In the genomic region with DNA sequence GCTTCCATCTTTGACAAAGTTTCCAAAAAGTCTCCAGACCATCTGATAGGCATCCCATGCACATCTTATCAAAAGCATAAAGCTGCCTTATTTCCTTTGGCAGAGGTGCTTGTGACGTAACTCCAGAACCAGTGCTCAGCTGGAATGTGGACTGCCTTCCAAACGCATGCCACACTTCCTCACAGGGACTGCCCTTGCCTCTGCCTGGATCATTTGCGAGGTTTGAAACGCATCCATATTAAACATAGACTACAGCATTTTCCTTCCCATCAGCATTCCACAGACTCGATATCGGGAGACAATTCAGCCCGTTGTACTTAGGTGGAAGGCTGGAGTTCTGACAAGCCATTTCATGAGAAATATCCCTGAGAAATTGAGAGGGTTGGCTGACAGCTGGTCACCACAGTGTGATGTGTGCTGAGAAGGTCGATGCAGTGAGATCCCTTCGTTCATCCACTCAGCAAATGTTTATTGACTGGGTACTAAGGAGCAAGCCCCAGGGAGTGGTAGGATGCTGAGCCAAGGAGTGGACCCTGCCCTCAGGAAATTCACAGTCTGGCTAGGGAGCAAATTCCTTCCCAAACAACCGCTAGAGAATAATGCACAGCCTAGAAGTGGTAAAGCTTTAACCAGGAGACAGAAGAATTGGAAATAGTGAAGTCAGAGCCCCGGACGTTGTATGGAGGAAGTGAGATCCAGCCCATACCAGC, we compare ENCODE assay signal across 17 cellular contexts.
A peak's percentile ranks its signal among the peaks of the same experiment; 100 is the strongest.
DNase-seq lines count a peak whose midpoint lies in the region; ATAC-seq and TF ChIP-seq lines count a peak whose summit lies in the region.
"Had no signal": no experiment of that assay in that cellular context is flagged by ENCODE, and none has a peak within 500 bp of the region (broad histone marks: within the 10 kb centered on the region; RNA-seq: fewer than 3 reads in every experiment).

No MANE protein-coding gene starts in this region.

- intact Hi-C loops in heart right ventricle (cut with DNase I), result no loop called here
- intact Hi-C loops in sciatic nerve (cut with DNase I), result no loop called here
- intact Hi-C loops in mammary epithelial cell (cut with micrococcal nuclease), result no loop called here

- DNase-seq in GM03348 (ENCODE audit: low spot score) (peak; percentile 54), cardiac fibroblast (ENCODE audit: low read depth in 2 of 2) (peak; percentile 48 to 77), heart right ventricle (no peak), sciatic nerve (ENCODE audit: low spot score) (no peak), mammary epithelial cell (no peak), superior temporal gyrus (ENCODE audit: extremely low spot score) (no peak)
- DNase-seq in natural killer cell treated with Interleukin-12 subunit alpha and Interleukin-12 subunit beta and Interleukin-15 and Interleukin-18, amount 100 ng/mL, for 72 hours (ENCODE audit: low spot score), result no peak
- DNase-seq: activated CD4-positive, alpha-beta T cell treated with anti-CD3 and anti-CD28 coated beads for 1 hour; NCI-H187; right lobe of liver; SJCRH30; stimulated activated CD4-positive, alpha-beta T cell treated with anti-CD3 and anti-CD28 coated beads, Interleukin-2, amount 100 ng/mL, for 48 hours; thyroid gland had no signal

- H3K4me2 ChIP-seq in mammary epithelial cell (ENCODE audit: insufficient read depth, low read depth, low read length), result no peak overlapping the region

- H3K9me3 Mint-ChIP-seq in natural killer cell treated with Interleukin-12 subunit alpha and Interleukin-12 subunit beta and Interleukin-15 and Interleukin-18, amount 100 ng/mL, for 72 hours, result no peaks in the 10 kb centered on the region
- H3K9me3 Mint-ChIP-seq: T-helper 2 cell treated with Interferon-gamma antibody and Interleukin-4, amounts not matched to agents 5 μg/mL and 100 μg/mL, for 36 hours had no signal

- WGBS in heart right ventricle, 2 donors, result 32 to 35% methylated on average over 12 of the region's 12 CpGs
- WGBS in mammary epithelial cell (ENCODE audit: low coverage, missing lambda C conversion rate), result 67% methylated on average over 12 of the region's 12 CpGs

- H3K27me3 ChIP-seq in heart right ventricle (peaks cover 0 to 12% (median 0%) of the 10 kb centered on the region in 7 donors), mammary epithelial cell (ENCODE audit: insufficient read depth, low read length) (no peaks in the 10 kb centered on the region)
- H3K27me3 ChIP-seq: right lobe of liver, SJCRH30, thyroid gland had no signal

- H3K9me3 ChIP-seq in heart right ventricle (no peaks in the 10 kb centered on the region), mammary epithelial cell (replicated peaks; ENCODE audit: insufficient read depth, low read length) (no peaks in the 10 kb centered on the region)
- H3K9me3 ChIP-seq: right lobe of liver, SJCRH30, thyroid gland had no signal

- no peak overlapping the region for H3K9ac ChIP-seq in mammary epithelial cell (ENCODE audit: insufficient read depth, low read length)

- H3K79me2 ChIP-seq in mammary epithelial cell (ENCODE audit: insufficient read depth, low read length), result no peaks in the 10 kb centered on the region

- H2AFZ ChIP-seq in mammary epithelial cell (ENCODE audit: low read depth, low read length), result no peak overlapping the region

- in situ Hi-C loops in mammary epithelial cell (cut with MboI; ENCODE audit: low sequenced_read_pairs in 2 of 2), result no loop called here

- CTCF ChIA-PET in mammary epithelial cell (lab: Charles Lee; ENCODE audit: low non-redundant PET), result no interaction called here

- peaks cover 18 to 19% of the 10 kb centered on the region in 2 donors for H3K27me3 Mint-ChIP-seq in natural killer cell treated with Interleukin-12 subunit alpha and Interleukin-12 subunit beta and Interleukin-15 and Interleukin-18, amount 100 ng/mL, for 72 hours

- BruUV-seq in mammary epithelial cell (replicated peaks; lab: Mats Ljungman, UMichigan), result no TSS peak

- H3K4me1 ChIP-seq in heart right ventricle (peaks cover 0 to 16% (median 0%) of the 10 kb centered on the region in 9 donors), mammary epithelial cell (ENCODE audit: insufficient read depth, low read length) (peaks cover 13% of the 10 kb centered on the region)
- H3K4me1 ChIP-seq: right lobe of liver, thyroid gland had no signal

- H3K4me3 ChIP-seq in cardiac fibroblast (replicated peaks in 1 of 2; ENCODE audit: low read depth in 2 of 2, low read length in 2 of 2) (no peak overlapping the region), heart right ventricle (no peak overlapping the region), mammary epithelial cell (replicated peaks in 1 of 3; ENCODE audit: insufficient read depth in 1 of 3, low read depth in 2 of 3, low read length in 3 of 3) (no peak overlapping the region)
- H3K4me3 ChIP-seq: right lobe of liver, SJCRH30, thyroid gland had no signal

- H3K4me3 Mint-ChIP-seq in natural killer cell treated with Interleukin-12 subunit alpha and Interleukin-12 subunit beta and Interleukin-15 and Interleukin-18, amount 100 ng/mL, for 72 hours, result no peak overlapping the region
- H3K4me3 Mint-ChIP-seq: B cell; brain; T-helper 2 cell treated with Interferon-gamma antibody and Interleukin-4, amounts not matched to agents 5 μg/mL and 100 μg/mL, for 36 hours had no signal

- TF ChIP-seq CTCF in cardiac fibroblast (IDR thresholded peaks at IDR 0.05; ENCODE audit: low read depth, low read length) (no peak), heart right ventricle (IDR thresholded peaks at IDR 0.05) (no peak), mammary epithelial cell (conservative IDR thresholded peaks at IDR 0.05 in 1 of 2, IDR thresholded peaks at IDR 0.05 in 1 of 2; ENCODE audit: extremely low read depth in 1 of 2, insufficient read depth in 1 of 2, low read depth in 1 of 2, low read length in 2 of 2) (no peak)

- H3K36me3 Mint-ChIP-seq in natural killer cell treated with Interleukin-12 subunit alpha and Interleukin-12 subunit beta and Interleukin-15 and Interleukin-18, amount 100 ng/mL, for 72 hours, result no peaks in the 10 kb centered on the region
- H3K36me3 Mint-ChIP-seq: brain had no signal

- H3K27ac ChIP-seq in heart right ventricle (peak overlapping the region in 4 of 10 donors; percentile 4 to 39 (median 33)), mammary epithelial cell (ENCODE audit: insufficient read depth, low read depth, low read length) (no peak overlapping the region)
- H3K27ac ChIP-seq: right lobe of liver, SJCRH30, thyroid gland had no signal

- H3K36me3 ChIP-seq in heart right ventricle, result no peaks in the 10 kb centered on the region
- no peaks in the 10 kb centered on the region for H3K36me3 ChIP-seq in mammary epithelial cell (ENCODE audit: insufficient read depth, low read length)
- H3K36me3 ChIP-seq: right lobe of liver, SJCRH30, thyroid gland had no signal

- no peaks in the 10 kb centered on the region for H4K20me1 ChIP-seq in mammary epithelial cell (ENCODE audit: insufficient read depth, low read length)

- no peaks in the 10 kb centered on the region for H3K4me1 Mint-ChIP-seq in natural killer cell treated with Interleukin-12 subunit alpha and Interleukin-12 subunit beta and Interleukin-15 and Interleukin-18, amount 100 ng/mL, for 72 hours (ENCODE audit: low read depth in 2 of 2)
- H3K4me1 Mint-ChIP-seq: B cell had no signal

- ATAC-seq in heart right ventricle (peak in 6 of 8 donors; percentile 46 to 77 (median 58)), sciatic nerve (peak; percentile 73), GM19328 (IDR thresholded peaks at IDR 0.05; ENCODE audit: unreplicated experiment) (no peak)
- no peak for ATAC-seq in natural killer cell treated with Interleukin-12 subunit alpha and Interleukin-12 subunit beta and Interleukin-15 and Interleukin-18, amount 100 ng/mL, for 72 hours
- ATAC-seq: right lobe of liver had no signal

- dilution Hi-C loops in mammary epithelial cell (cut with HindIII; ENCODE audit: low sequenced_read_pairs), result no loop called here

- H3K27ac Mint-ChIP-seq in natural killer cell treated with Interleukin-12 subunit alpha and Interleukin-12 subunit beta and Interleukin-15 and Interleukin-18, amount 100 ng/mL, for 72 hours, result no peak overlapping the region
- H3K27ac Mint-ChIP-seq: B cell; T-helper 2 cell treated with Interferon-gamma antibody and Interleukin-4, amounts not matched to agents 5 μg/mL and 100 μg/mL, for 36 hours had no signal

Comparison
In these comparisons a context has a peak if more than half of its experiments do, and no peak if none do; other contexts are left out.
1. DNase-seq: peak in GM03348 (single experiment) and cardiac fibroblast (2 of 2); none in heart right ventricle (0 of 2), sciatic nerve (single experiment), natural killer cell treated with Interleukin-12 subunit alpha and Interleukin-12 subunit beta and Interleukin-15 and Interleukin-18, amount 100 ng/mL, for 72 hours (single experiment), mammary epithelial cell (single experiment) and superior temporal gyrus (single experiment).
2. ATAC-seq: peak in heart right ventricle (6 of 8) and sciatic nerve (single experiment); none in GM19328 (single experiment) and natural killer cell treated with Interleukin-12 subunit alpha and Interleukin-12 subunit beta and Interleukin-15 and Interleukin-18, amount 100 ng/mL, for 72 hours (0 of 2).